Comparison of ENCODE assay signal across 16 cellular contexts in genomic region chr11:27754035-27755017, GRCh38. TPM values are rescaled to one million over a fixed set of nuclear protein-coding genes. Genes with fewer than 3 reads are reported as not detected.
DNase-seq lines count a peak whose midpoint lies in the region; ATAC-seq and TF ChIP-seq lines count a peak whose summit lies in the region.
"Had no signal": no experiment of that assay in that cellular context is flagged by ENCODE, and none has a peak within 500 bp of the region (broad histone marks: within the 10 kb centered on the region; RNA-seq: fewer than 3 reads in every experiment).

No MANE protein-coding gene starts in this region.

- no peaks in the 10 kb centered on the region for H3K9me3 ChIP-seq in left lung
- H3K9me3 ChIP-seq: HAP-1 had no signal

- no peaks in the 10 kb centered on the region for H3K36me3 Mint-ChIP-seq in Calu3 (ENCODE audit: insufficient read depth, unreplicated experiment)
- H3K36me3 Mint-ChIP-seq: activated naive CD4-positive, alpha-beta T cell treated with anti-CD3 and anti-CD28 coated beads, Interleukin-2, amount 50 U/mL, for 24 hours; CD4-positive, CD25-positive, alpha-beta regulatory T cell had no signal

- no peaks in the 10 kb centered on the region for H3K9me3 Mint-ChIP-seq in Calu3 (ENCODE audit: low read depth, unreplicated experiment)
- H3K9me3 Mint-ChIP-seq: activated CD4-positive, alpha-beta T cell treated with anti-CD3 and anti-CD28 coated beads, Interleukin-2, amount 10 ng/mL, durations not matched to agents 7 days and 5 days; activated naive CD4-positive, alpha-beta T cell treated with anti-CD3 and anti-CD28 coated beads, Interleukin-2, amount 50 U/mL, for 24 hours; nephron had no signal

- ATAC-seq in HG02759 (IDR thresholded peaks at IDR 0.05; ENCODE audit: unreplicated experiment) (peak; percentile 49), left lung (peak; percentile 58)
- ATAC-seq: stimulated activated naive CD8-positive, alpha-beta T cell treated with anti-CD3 and anti-CD28 coated beads, Interleukin-15, amount 100 ng/mL, for 72 hours had no signal

- H3K27me3 Mint-ChIP-seq in Calu3 (ENCODE audit: unreplicated experiment) = peaks cover 9% of the 10 kb centered on the region
- H3K27me3 Mint-ChIP-seq: activated CD4-positive, alpha-beta T cell treated with anti-CD3 and anti-CD28 coated beads, Interleukin-2, amount 10 ng/mL, durations not matched to agents 7 days and 5 days; activated naive CD4-positive, alpha-beta T cell treated with anti-CD3 and anti-CD28 coated beads, Interleukin-2, amount 50 U/mL, for 24 hours; CD4-positive, CD25-positive, alpha-beta regulatory T cell; stimulated activated naive CD8-positive, alpha-beta T cell treated with anti-CD3 and anti-CD28 coated beads, Interleukin-15, amount 100 ng/mL, for 72 hours had no signal

- no peaks in the 10 kb centered on the region for H3K4me1 ChIP-seq in left lung
- H3K4me1 ChIP-seq: HAP-1 had no signal

- intact Hi-C loops in left lung (cut with DNase I) (no loop called here), Calu3 (cut with micrococcal nuclease; ENCODE audit: unreplicated experiment) (no loop called here)

- DNase-seq in ELR (ENCODE audit: low read depth) (peak; percentile 79), SW480 (ENCODE audit: low spot score) (peak; percentile 79), left lung (no peak), GF-D8 (lab: John Stamatoyannopoulos, UW) (no peak), OCI-M1 (lab: John Stamatoyannopoulos, UW) (no peak), Calu3 (no peak), NOMO-1 treated with DMSO at 0.1 percent for 48 hours (lab: John Stamatoyannopoulos, UW; ENCODE audit: unreplicated experiment) (no peak)
- DNase-seq: activated CD4-positive, alpha-beta T cell treated with anti-CD3 and anti-CD28 coated beads, Interleukin-2, amount 10 ng/mL, durations not matched to agents 7 days and 5 days; CD4-positive, CD25-positive, alpha-beta regulatory T cell; NCI-H2227 treated with DMSO at 0.1 percent for 48 hours; stimulated activated CD4-positive, alpha-beta T cell treated with anti-CD3 and anti-CD28 coated beads, Interleukin-1b, Interleukin-23, amount 100 ng/mL, for 48 hours; stimulated activated naive CD8-positive, alpha-beta T cell treated with anti-CD3 and anti-CD28 coated beads, Interleukin-15, amount 100 ng/mL, for 72 hours had no signal

- no peaks in the 10 kb centered on the region for H3K27me3 ChIP-seq in left lung

- H3K27ac Mint-ChIP-seq in Calu3 (ENCODE audit: unreplicated experiment) = no peak overlapping the region
- H3K27ac Mint-ChIP-seq: activated CD4-positive, alpha-beta T cell treated with anti-CD3 and anti-CD28 coated beads, Interleukin-2, amount 10 ng/mL, durations not matched to agents 7 days and 5 days; activated naive CD4-positive, alpha-beta T cell treated with anti-CD3 and anti-CD28 coated beads, Interleukin-2, amount 50 U/mL, for 24 hours; CD4-positive, CD25-positive, alpha-beta regulatory T cell; nephron; stimulated activated naive CD8-positive, alpha-beta T cell treated with anti-CD3 and anti-CD28 coated beads, Interleukin-15, amount 100 ng/mL, for 72 hours had no signal

- H3K4me1 Mint-ChIP-seq in Calu3 (ENCODE audit: low read depth, unreplicated experiment) = no peaks in the 10 kb centered on the region
- H3K4me1 Mint-ChIP-seq: activated CD4-positive, alpha-beta T cell treated with anti-CD3 and anti-CD28 coated beads, Interleukin-2, amount 10 ng/mL, durations not matched to agents 7 days and 5 days; activated naive CD4-positive, alpha-beta T cell treated with anti-CD3 and anti-CD28 coated beads, Interleukin-2, amount 50 U/mL, for 24 hours; CD4-positive, CD25-positive, alpha-beta regulatory T cell; nephron; stimulated activated naive CD8-positive, alpha-beta T cell treated with anti-CD3 and anti-CD28 coated beads, Interleukin-15, amount 100 ng/mL, for 72 hours had no signal

- H3K27ac ChIP-seq in left lung = no peak overlapping the region

- TF ChIP-seq CTCF in left lung (IDR thresholded peaks at IDR 0.05) (no peak), Calu3 (IDR thresholded peaks at IDR 0.05; ENCODE audit: unreplicated experiment) (no peak)

- H3K36me3 ChIP-seq in left lung = no peaks in the 10 kb centered on the region
- H3K36me3 ChIP-seq: HAP-1 had no signal

- no peak overlapping the region for H3K4me3 Mint-ChIP-seq in Calu3 (ENCODE audit: low read depth, unreplicated experiment)
- H3K4me3 Mint-ChIP-seq: activated CD4-positive, alpha-beta T cell treated with anti-CD3 and anti-CD28 coated beads, Interleukin-2, amount 10 ng/mL, durations not matched to agents 7 days and 5 days; activated naive CD4-positive, alpha-beta T cell treated with anti-CD3 and anti-CD28 coated beads, Interleukin-2, amount 50 U/mL, for 24 hours; CD4-positive, CD25-positive, alpha-beta regulatory T cell; nephron; stimulated activated naive CD8-positive, alpha-beta T cell treated with anti-CD3 and anti-CD28 coated beads, Interleukin-15, amount 100 ng/mL, for 72 hours had no signal

- BruUV-seq in Calu3 (replicated peaks; lab: Mats Ljungman, UMichigan) = no TSS peak

- H3K4me3 ChIP-seq in left lung = no peak overlapping the region
- H3K4me3 ChIP-seq: HAP-1 had no signal

- CTCF ChIA-PET in Calu3 (lab: Charles Lee) = no interaction called here

RNA-seq across cellular contexts. Expression of gene BDNF, which starts 54.1 kb away (rescaled TPM):
- total RNA-seq in left lung = 1 to 10 TPM; 1.1 to 1.2 TPM
- 7.9 and 8.3 TPM in 2 replicates for total RNA-seq in Calu3 (2022)
- total RNA-seq: activated CD4-positive, alpha-beta T cell treated with anti-CD3 and anti-CD28 coated beads, Interleukin-2, amount 10 ng/mL, durations not matched to agents 7 days and 5 days; CD4-positive, CD25-positive, alpha-beta regulatory T cell had no signal

Comparison
In these comparisons a context has a peak if more than half of its experiments do, and no peak if none do; other contexts are left out.
1. DNase-seq: peak in ELR (single experiment) and SW480 (single experiment); none in left lung (0 of 2), GF-D8 (single experiment), OCI-M1 (single experiment), Calu3 (single experiment) and NOMO-1 treated with DMSO at 0.1 percent for 48 hours (single experiment).